ENCODE assay signal across 33 cellular contexts in the genomic region with DNA sequence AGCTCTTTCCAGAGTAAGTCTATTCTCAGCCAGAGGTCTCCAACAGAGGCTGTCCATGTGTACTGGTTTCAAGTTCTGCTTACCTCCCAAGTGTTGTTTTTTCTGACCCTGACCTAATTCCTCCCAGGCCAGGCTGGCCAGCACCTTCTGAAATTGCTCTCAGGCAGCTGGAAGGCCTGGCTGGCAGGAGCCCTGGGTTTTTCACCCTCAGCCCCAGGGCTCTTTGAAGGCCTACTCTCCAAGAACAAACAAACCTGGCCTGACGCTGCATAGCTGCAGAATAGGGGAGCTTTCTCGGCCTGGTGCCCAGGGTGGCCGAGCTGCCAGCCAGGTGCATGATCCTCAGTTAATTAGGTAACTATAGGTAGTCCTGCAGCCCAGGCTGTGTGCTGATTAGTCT.
DNase-seq lines count a peak whose midpoint lies in the region; ATAC-seq and TF ChIP-seq lines count a peak whose summit lies in the region.
"Had no signal": no experiment of that assay in that cellular context is flagged by ENCODE, and none has a peak within 500 bp of the region (broad histone marks: within the 10 kb centered on the region; RNA-seq: fewer than 3 reads in every experiment).

No MANE protein-coding gene starts in this region.

- H3K27ac Mint-ChIP-seq in T-helper 17 cell: no peak overlapping the region
- H3K27ac Mint-ChIP-seq: activated CD4-positive, alpha-beta memory T cell treated with anti-CD3 and anti-CD28 coated beads for 36 hours; activated naive CD4-positive, alpha-beta T cell treated with anti-CD3 and anti-CD28 coated beads for 36 hours; activated T-helper 1 cell treated with anti-CD3 and anti-CD28 coated beads, Interleukin-12 subunit alpha, Interleukin-12 subunit beta, Interleukin-2, Interleukin-4 antibody, amounts not matched to agents 30 ng/mL and 10 ng/mL and 1 ng/mL, durations not matched to agents 14 hours and 24 hours and 36 hours; CD4-positive, CD25-positive, alpha-beta regulatory T cell; naive thymus-derived CD8-positive, alpha-beta T cell; type B pancreatic cell had no signal

- peak; percentile 78 to 79 for ATAC-seq in lower lobe of right lung
- ATAC-seq in T-helper 17 cell: no peak
- ATAC-seq in GM18517 (IDR thresholded peaks at IDR 0.05; ENCODE audit: unreplicated experiment): no peak
- no peak for ATAC-seq in HG03354 (IDR thresholded peaks at IDR 0.05; ENCODE audit: poor library complexity, severe bottlenecking, unreplicated experiment)
- ATAC-seq: activated CD4-positive, CD25-positive, alpha-beta regulatory T cell treated with anti-CD3 and anti-CD28 coated beads, Interleukin-2, amount 50 U/mL, for 24 hours; GM12878; left ventricle myocardium superior; naive thymus-derived CD8-positive, alpha-beta T cell had no signal

- no peak overlapping the region for H3K4me3 ChIP-seq in lower lobe of right lung
- no peak overlapping the region for H3K4me3 ChIP-seq in right atrium auricular region
- H3K4me3 ChIP-seq: adrenal gland, dorsolateral prefrontal cortex, esophagus muscularis mucosa, GM12878, prostate gland had no signal

- TF ChIP-seq CTCF in lower lobe of right lung (IDR thresholded peaks at IDR 0.05) (no peak), right atrium auricular region (IDR thresholded peaks at IDR 0.05) (no peak)

- H3K4me1 ChIP-seq in lower lobe of right lung (no peaks in the 10 kb centered on the region), right atrium auricular region (no peaks in the 10 kb centered on the region)
- H3K4me1 ChIP-seq: adrenal gland, esophagus muscularis mucosa, prostate gland had no signal

- H3K36me3 Mint-ChIP-seq in T-helper 17 cell (ENCODE audit: low read depth): peaks cover 2% of the 10 kb centered on the region
- H3K36me3 Mint-ChIP-seq: activated CD4-positive, alpha-beta memory T cell treated with anti-CD3 and anti-CD28 coated beads for 36 hours; CD4-positive, CD25-positive, alpha-beta regulatory T cell; naive thymus-derived CD8-positive, alpha-beta T cell; type B pancreatic cell had no signal

- H3K27me3 Mint-ChIP-seq in T-helper 17 cell: peaks cover 40% of the 10 kb centered on the region
- H3K27me3 Mint-ChIP-seq: CD4-positive, CD25-positive, alpha-beta regulatory T cell had no signal

- no peaks in the 10 kb centered on the region for H3K4me1 Mint-ChIP-seq in T-helper 17 cell
- H3K4me1 Mint-ChIP-seq: CD4-positive, CD25-positive, alpha-beta regulatory T cell; naive thymus-derived CD8-positive, alpha-beta T cell had no signal

- DNase-seq in NCI-H748 (lab: John Stamatoyannopoulos, UW; ENCODE audit: unreplicated experiment) (peak; percentile 5), NCI-H748 treated with DMSO at 0.1 percent for 48 hours (lab: John Stamatoyannopoulos, UW) (no peak), NCI-H69 (lab: John Stamatoyannopoulos, UW) (peak; percentile 90), lower lobe of right lung (peak; percentile 64), T-helper 17 cell (no peak), right atrium auricular region (ENCODE audit: low spot score) (no peak)
- DNase-seq: activated CD4-positive, alpha-beta memory T cell treated with anti-CD3 and anti-CD28 coated beads for 36 hours; activated naive CD4-positive, alpha-beta T cell treated with anti-CD3 and anti-CD28 coated beads for 36 hours; adrenal gland; CD4-positive, CD25-positive, alpha-beta regulatory T cell; cerebellar nuclear complex; EL; foreskin fibroblast; head of caudate nucleus; KBM-7; left ventricle myocardium superior; naive thymus-derived CD8-positive, alpha-beta T cell; NCI-H1436 treated with DMSO at 0.1 percent for 48 hours; NCI-H524; Right ventricle myocardium superior; stimulated activated CD4-positive, alpha-beta T cell treated with anti-CD3 and anti-CD28 coated beads, Interleukin-15, amount 100 ng/mL, for 24 hours; stimulated activated CD4-positive, alpha-beta T cell treated with anti-CD3 and anti-CD28 coated beads, Interleukin-4, amount 100 ng/mL, for 4 hours; substantia nigra; T-helper 2 cell had no signal

- H3K27me3 ChIP-seq in lower lobe of right lung (ENCODE audit: low read depth): no peaks in the 10 kb centered on the region
- no peaks in the 10 kb centered on the region for H3K27me3 ChIP-seq in right atrium auricular region
- H3K27me3 ChIP-seq: adrenal gland, dorsolateral prefrontal cortex, esophagus muscularis mucosa had no signal

- H3K27ac ChIP-seq in lower lobe of right lung (no peak overlapping the region), right atrium auricular region (no peak overlapping the region)
- H3K27ac ChIP-seq: adrenal gland, dorsolateral prefrontal cortex, esophagus muscularis mucosa, prostate gland had no signal

- H3K9me3 ChIP-seq in lower lobe of right lung: no peaks in the 10 kb centered on the region
- no peaks in the 10 kb centered on the region for H3K9me3 ChIP-seq in T-helper 17 cell (ENCODE audit: control insufficient read depth, low read length, poor library complexity, severe bottlenecking)
- no peaks in the 10 kb centered on the region for H3K9me3 ChIP-seq in right atrium auricular region
- H3K9me3 ChIP-seq: adrenal gland, esophagus muscularis mucosa, prostate gland had no signal

- intact Hi-C loops in lower lobe of right lung (cut with DNase I): no loop called here

- H3K36me3 ChIP-seq in lower lobe of right lung (no peaks in the 10 kb centered on the region), right atrium auricular region (no peaks in the 10 kb centered on the region)
- H3K36me3 ChIP-seq: adrenal gland, esophagus muscularis mucosa, prostate gland had no signal

- H3K4me3 Mint-ChIP-seq in T-helper 17 cell: no peak overlapping the region
- H3K4me3 Mint-ChIP-seq: activated CD4-positive, alpha-beta memory T cell treated with anti-CD3 and anti-CD28 coated beads for 36 hours; activated naive CD4-positive, alpha-beta T cell treated with anti-CD3 and anti-CD28 coated beads for 36 hours; activated T-helper 1 cell treated with anti-CD3 and anti-CD28 coated beads, Interleukin-12 subunit alpha, Interleukin-12 subunit beta, Interleukin-2, Interleukin-4 antibody, amounts not matched to agents 30 ng/mL and 10 ng/mL and 1 ng/mL, durations not matched to agents 14 hours and 24 hours and 36 hours; CD4-positive, CD25-positive, alpha-beta regulatory T cell; naive thymus-derived CD8-positive, alpha-beta T cell; type B pancreatic cell had no signal

Comparison
In these comparisons a context has a peak if more than half of its experiments do, and no peak if none do; other contexts are left out.
1. DNase-seq: peak in NCI-H748 (single experiment), NCI-H69 (single experiment) and lower lobe of right lung (single experiment); none in NCI-H748 treated with DMSO at 0.1 percent for 48 hours (single experiment), T-helper 17 cell (0 of 3) and right atrium auricular region (single experiment).
2. ATAC-seq: peak in lower lobe of right lung (2 of 2); none in T-helper 17 cell (single experiment), GM18517 (single experiment) and HG03354 (single experiment).